Comparison of ENCODE assay signal across 18 cellular contexts in the genomic region with DNA sequence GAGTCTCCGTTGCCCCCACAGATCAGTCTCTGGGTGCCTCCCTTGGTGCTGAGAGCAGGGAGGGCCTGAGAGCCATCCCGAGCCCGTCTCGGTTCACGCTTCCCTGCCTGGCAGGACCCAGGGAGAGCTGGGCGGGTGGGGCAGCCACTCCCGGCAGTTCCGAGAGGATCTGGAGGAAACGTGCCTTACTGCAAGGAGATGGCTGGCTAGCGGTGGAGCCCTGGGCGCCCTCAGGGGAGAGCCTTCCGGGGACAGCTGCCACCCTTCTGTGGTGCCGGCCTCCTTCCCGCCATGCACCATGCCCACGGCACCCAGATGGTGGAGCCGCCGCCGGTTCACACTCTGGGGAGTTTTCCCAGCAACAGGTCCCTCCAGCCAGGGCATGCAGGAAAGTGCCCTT. TPM values are rescaled to one million over a fixed set of nuclear protein-coding genes. Genes with fewer than 3 reads are reported as not detected.
"Had no signal": no experiment of that assay in that cellular context is flagged by ENCODE, and none has a peak within 500 bp of the region (broad histone marks: within the 10 kb centered on the region; RNA-seq: fewer than 3 reads in every experiment).

No MANE protein-coding gene starts in this region.

- ATAC-seq: activated T-cell treated with anti-CD3 and anti-CD28 coated beads, Interleukin-2, amount 50 U/mL, for 4 hours; effector memory CD8-positive, alpha-beta T cell; esophagus mucosa; left lobe of liver; naive thymus-derived CD8-positive, alpha-beta T cell; stimulated activated naive CD8-positive, alpha-beta T cell treated with anti-CD3 and anti-CD28 coated beads, Interleukin-15, amount 100 ng/mL, for 72 hours had no signal

- DNase-seq: activated CD4-positive, alpha-beta T cell treated with anti-CD3 and anti-CD28 coated beads for 4 hours; activated CD4-positive, alpha-beta T cell treated with anti-CD3 and anti-CD28 coated beads, Interleukin-2, amount 50 U/mL, for 48 hours; activated CD4-positive, CD25-positive, alpha-beta regulatory T cell; activated CD8-positive, alpha-beta memory T cell treated with anti-CD3 and anti-CD28 coated beads, Interleukin-2, amount 50 U/mL, for 48 hours; activated naive CD4-positive, alpha-beta T cell; activated T-cell treated with anti-CD3 and anti-CD28 coated beads, Interleukin-2, amount 50 U/mL, for 4 hours; dorsolateral prefrontal cortex; effector memory CD8-positive, alpha-beta T cell; foreskin melanocyte; hippocampal formation; naive thymus-derived CD8-positive, alpha-beta T cell; stimulated activated CD4-positive, alpha-beta T cell treated with anti-CD3 and anti-CD28 coated beads, Interleukin-1b, Interleukin-23, amount 100 ng/mL, for 48 hours; stimulated activated naive CD8-positive, alpha-beta T cell treated with anti-CD3 and anti-CD28 coated beads, Interleukin-15, amount 100 ng/mL, for 72 hours; T-helper 9 cell; tibial artery had no signal

RNA-seq across cellular contexts. Expression of a gene that starts 45.8 kb away (rescaled TPM):
- total RNA-seq: skeletal muscle tissue had no signal
